Comparison of ENCODE assay signal across 8 cellular contexts in the genomic region with DNA sequence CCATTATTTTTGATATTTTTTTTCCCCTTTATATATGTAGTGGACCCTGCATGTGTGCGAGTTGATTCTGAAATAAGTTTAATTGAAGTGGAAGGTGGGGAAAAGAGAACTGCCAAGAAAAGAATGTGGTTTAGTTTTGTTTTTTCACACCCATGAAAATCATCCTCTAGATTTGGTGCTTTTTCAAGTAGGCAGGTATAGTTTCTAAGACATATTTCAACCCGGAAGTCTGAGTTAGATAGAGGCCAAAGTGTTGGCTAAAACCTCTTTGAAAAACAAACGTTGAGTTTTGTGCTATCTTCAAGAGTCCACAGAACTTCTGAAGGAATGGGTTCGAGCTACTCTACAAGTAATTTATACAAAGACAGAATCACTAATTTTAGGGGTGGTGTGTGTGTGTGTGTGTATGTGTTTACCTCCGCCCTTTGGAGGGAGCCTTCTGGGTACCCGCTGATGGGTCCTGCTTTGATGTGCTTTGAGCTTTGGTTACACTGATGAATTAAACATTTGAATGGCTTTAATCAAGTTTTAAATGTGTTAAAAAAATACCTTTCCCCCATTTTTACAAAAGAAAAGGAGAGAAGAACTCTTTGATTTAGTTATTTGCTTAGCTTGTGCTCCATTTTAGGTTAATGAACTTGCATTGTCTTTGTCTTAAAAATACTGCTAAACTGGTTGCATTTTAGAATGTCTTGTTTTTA. TPM values are rescaled to one million over a fixed set of nuclear protein-coding genes. Genes with fewer than 3 reads are reported as not detected.
DNase-seq lines count a peak whose midpoint lies in the region; ATAC-seq and TF ChIP-seq lines count a peak whose summit lies in the region.

No MANE protein-coding gene starts in this region.

- H3K4me1 ChIP-seq in GM23338 (ENCODE audit: insufficient read depth) = peaks cover 60% of the 10 kb centered on the region

- no peaks in the 10 kb centered on the region; the same call in 2 of the 3 replicates for H3K36me3 Mint-ChIP-seq in GM23338 (ENCODE audit: low read depth)
- H3K36me3 Mint-ChIP-seq in T-helper 2 cell treated with Interferon-gamma antibody and Interleukin-4, amounts not matched to agents 5 μg/mL and 100 μg/mL, for 36 hours (ENCODE audit: low read depth) = peaks cover 7% of the 10 kb centered on the region

- H3K9me3 Mint-ChIP-seq in GM23338 = no peaks in the 10 kb centered on the region; the same call in 2 of the 3 replicates
- H3K9me3 Mint-ChIP-seq in T-helper 2 cell treated with Interferon-gamma antibody and Interleukin-4, amounts not matched to agents 5 μg/mL and 100 μg/mL, for 36 hours = no peaks in the 10 kb centered on the region

- H3K36me3 ChIP-seq in GM23338 (ENCODE audit: insufficient read depth) = no peaks in the 10 kb centered on the region

- H3K27me3 Mint-ChIP-seq in GM23338 (ENCODE audit: insufficient read depth, low read depth, poor library complexity) = peaks cover 24% of the 10 kb centered on the region
- H3K27me3 Mint-ChIP-seq in T-helper 2 cell treated with Interferon-gamma antibody and Interleukin-4, amounts not matched to agents 5 μg/mL and 100 μg/mL, for 36 hours (ENCODE audit: low read depth) = no peaks in the 10 kb centered on the region

- 0 out of 2 replicates have a peak, but pooled peaks cover 4% of the 10 kb centered on the region for H3F3A ChIP-seq in GM23338 (replicated peaks; ENCODE audit: low read depth)

- ATAC-seq in GM23338 = no peak

- no peak overlapping the region for H2AFZ ChIP-seq in GM23338

- no peak overlapping the region for H3K27ac Mint-ChIP-seq in GM23338
- H3K27ac Mint-ChIP-seq in T-helper 2 cell treated with Interferon-gamma antibody and Interleukin-4, amounts not matched to agents 5 μg/mL and 100 μg/mL, for 36 hours = peak overlapping the region; percentile 83

- peaks cover 66% of the 10 kb centered on the region for H3K27me3 ChIP-seq in GM23338 (ENCODE audit: insufficient read depth)

- H3K79me2 ChIP-seq in GM23338 (replicated peaks; ENCODE audit: insufficient read depth) = peaks cover 58% of the 10 kb centered on the region

- peak overlapping the region; percentile 83 for H3K4me3 Mint-ChIP-seq in GM23338
- H3K4me3 Mint-ChIP-seq in T-helper 2 cell treated with Interferon-gamma antibody and Interleukin-4, amounts not matched to agents 5 μg/mL and 100 μg/mL, for 36 hours = peak overlapping the region; percentile 98

- peaks cover 63% of the 10 kb centered on the region for H3K4me1 Mint-ChIP-seq in GM23338
- peaks cover 52% of the 10 kb centered on the region for H3K4me1 Mint-ChIP-seq in T-helper 2 cell treated with Interferon-gamma antibody and Interleukin-4, amounts not matched to agents 5 μg/mL and 100 μg/mL, for 36 hours (ENCODE audit: low read depth)

- H3K4me2 ChIP-seq in GM23338 = peak overlapping the region; percentile 96

- H3K9me2 ChIP-seq in GM23338 (ENCODE audit: insufficient read depth) = no peaks in the 10 kb centered on the region

- H3K27ac ChIP-seq in GM23338 (ENCODE audit: low read depth) (no peak overlapping the region), skin epidermis (peak overlapping the region in 15 of 21 experiments; percentile 92 to 99 (median 95))

- peaks cover 51% of the 10 kb centered on the region for H4K20me1 ChIP-seq in GM23338 (replicated peaks; ENCODE audit: insufficient read depth)

- H3K4me3 ChIP-seq in GM23338 (peak overlapping the region; percentile 98), fibroblast of mammary gland (ENCODE audit: control insufficient read depth, low read depth, low read length) (peak overlapping the region; percentile 95), skin epidermis (peak overlapping the region; percentile 71 to 95 (median 92))

- peak; percentile 44 for DNase-seq in GM23338 (ENCODE audit: low spot score)
- DNase-seq in T-helper 2 cell treated with Interferon-gamma antibody and Interleukin-4, amounts not matched to agents 5 μg/mL and 100 μg/mL, for 36 hours (ENCODE audit: low spot score) = no peak
- no peak for DNase-seq in fibroblast of mammary gland (ENCODE audit: low read depth)
- no peak for DNase-seq in H4 (ENCODE audit: low spot score)
- no peak for DNase-seq in cerebellum (ENCODE audit: low spot score)
- DNase-seq in hypothalamus (lab: John Stamatoyannopoulos, UW) = no peak
- no peak for DNase-seq in activated CD8-positive, alpha-beta memory T cell treated with anti-CD3 and anti-CD28 coated beads, Interleukin-2, amount 50 U/mL, for 4 hours

- TF ChIP-seq CTCF in GM23338 (conservative IDR thresholded peaks at IDR 0.05; ENCODE audit: low read depth in 2 of 2) = no peak
- TF ChIP-seq CTCF in fibroblast of mammary gland (conservative IDR thresholded peaks at IDR 0.05; ENCODE audit: control insufficient read depth, insufficient read depth, low read depth, low read length) = no peak

TF ChIP-seq in GM23338, 12 proteins besides CTCF, POLR2A, EP300 and RAD21:
- TF ChIP-seq STAT1 (IDR thresholded peaks at IDR 0.05; ENCODE audit: unreplicated experiment) = no peak
- peak; percentile 57; the same call in 1 of the 2 replicates for TF ChIP-seq NANOG (IDR thresholded peaks at IDR 0.05; ENCODE audit: borderline replicate concordance)
TF ChIP-seq in GM23338: peak in this region for 1.

RNA-seq across cellular contexts. Expression of a gene that starts 2.5 kb away (rescaled TPM):
- total RNA-seq in GM23338 (2014; rRNA removed; shearing (Covaris generic)) = 25.5 and 29.1 TPM in 2 replicates
- 7.9 and 8.5 TPM in 2 replicates for polyA plus RNA-seq in GM23338 (2016; fragmentation: Nextera tagmentation; extraction: Ambion mirVana)
- 5.3 and 13.0 TPM in 2 replicates for total RNA-seq in H4 (2014; rRNA removed; shearing (Covaris generic))
- 7.6 TPM for total RNA-seq in cerebellum
